15 cellular contexts compared by ENCODE assay signal in the genomic region with DNA sequence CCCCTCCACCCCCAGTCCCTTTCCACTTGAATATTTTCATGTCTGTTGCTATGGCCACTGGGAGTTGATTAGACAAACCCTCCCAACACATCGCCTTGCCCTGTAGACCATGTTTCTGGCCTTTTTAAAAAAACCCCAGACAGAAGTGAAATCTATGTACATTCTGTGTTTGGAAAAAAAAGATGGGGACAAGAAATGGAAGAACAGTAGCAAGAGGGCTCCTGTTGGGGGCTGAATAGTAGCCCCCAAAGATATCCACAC.
A peak's percentile ranks its signal among the peaks of the same experiment; 100 is the strongest.
DNase-seq lines count a peak whose midpoint lies in the region; ATAC-seq, FAIRE-seq and TF ChIP-seq lines count a peak whose summit lies in the region.
"Had no signal": no experiment of that assay in that cellular context is flagged by ENCODE, and none has a peak within 500 bp of the region (broad histone marks: within the 10 kb centered on the region; RNA-seq: fewer than 3 reads in every experiment).

No MANE protein-coding gene starts in this region.

- ATAC-seq in HG03354 (IDR thresholded peaks at IDR 0.05; ENCODE audit: poor library complexity, severe bottlenecking, unreplicated experiment) (peak; percentile 6), GM18907 (IDR thresholded peaks at IDR 0.05; ENCODE audit: unreplicated experiment) (no peak)
- ATAC-seq in stimulated activated naive CD8-positive, alpha-beta T cell treated with anti-CD3 and anti-CD28 coated beads, Interleukin-15, Interleukin-2, amounts not matched to agents 100 U/mL and 50 U/mL, for 24 hours, result no peak

- H3K36me3 Mint-ChIP-seq in astrocyte (ENCODE audit: low read depth, unreplicated experiment) (peaks cover 4% of the 10 kb centered on the region), type B pancreatic cell (peaks cover 33% of the 10 kb centered on the region)
- H3K36me3 Mint-ChIP-seq: activated naive CD4-positive, alpha-beta T cell treated with anti-CD3 and anti-CD28 coated beads, Interleukin-2, amount 50 U/mL, for 24 hours; CD8-positive, alpha-beta memory T cell had no signal

- H3K9me3 Mint-ChIP-seq in astrocyte (ENCODE audit: unreplicated experiment), result no peaks in the 10 kb centered on the region
- peaks cover 5% of the 10 kb centered on the region for H3K9me3 Mint-ChIP-seq in type B pancreatic cell
- H3K9me3 Mint-ChIP-seq: activated naive CD4-positive, alpha-beta T cell treated with anti-CD3 and anti-CD28 coated beads, Interleukin-2, amount 50 U/mL, for 24 hours had no signal

- no peaks in the 10 kb centered on the region for H4K20me1 ChIP-seq in astrocyte (ENCODE audit: insufficient read depth, low read length)

- H3K4me1 Mint-ChIP-seq in astrocyte (ENCODE audit: low read depth, unreplicated experiment) (peaks cover 60% of the 10 kb centered on the region), type B pancreatic cell (ENCODE audit: unreplicated experiment) (peaks cover 71% of the 10 kb centered on the region)
- H3K4me1 Mint-ChIP-seq: activated naive CD4-positive, alpha-beta T cell treated with anti-CD3 and anti-CD28 coated beads, Interleukin-2, amount 50 U/mL, for 24 hours; CD8-positive, alpha-beta memory T cell; central memory CD8-positive, alpha-beta T cell had no signal

- no peak overlapping the region for H3K4me3 Mint-ChIP-seq in astrocyte (ENCODE audit: unreplicated experiment)
- no peak overlapping the region for H3K4me3 Mint-ChIP-seq in type B pancreatic cell
- H3K4me3 Mint-ChIP-seq: activated naive CD4-positive, alpha-beta T cell treated with anti-CD3 and anti-CD28 coated beads, Interleukin-2, amount 50 U/mL, for 24 hours; CD8-positive, alpha-beta memory T cell; central memory CD8-positive, alpha-beta T cell had no signal

- H3K79me2 ChIP-seq in astrocyte (ENCODE audit: insufficient read depth, low read length), result peaks cover 18% of the 10 kb centered on the region

- no peaks in the 10 kb centered on the region for H3K27me3 Mint-ChIP-seq in astrocyte (ENCODE audit: low read depth, unreplicated experiment)
- H3K27me3 Mint-ChIP-seq in type B pancreatic cell, result no peaks in the 10 kb centered on the region
- H3K27me3 Mint-ChIP-seq: central memory CD8-positive, alpha-beta T cell had no signal

- H3K9me3 ChIP-seq in astrocyte (ENCODE audit: insufficient read depth, low read depth, low read length), result no peaks in the 10 kb centered on the region
- H3K9me3 ChIP-seq: pancreas had no signal

- H3K9ac ChIP-seq in astrocyte (ENCODE audit: low read length), result peak overlapping the region; percentile 65

- DNase-seq in astrocyte (ENCODE audit: low read depth), result no peak
- peak; percentile 48 for DNase-seq in left kidney (ENCODE audit: low read depth, low spot score)
- DNase-seq in type B pancreatic cell (ENCODE audit: extremely low spot score, unreplicated experiment), result no peak
- no peak for DNase-seq in D721Med (ENCODE audit: insufficient read length, low spot score)
- no peak for DNase-seq in stimulated activated naive CD8-positive, alpha-beta T cell treated with anti-CD3 and anti-CD28 coated beads, Interleukin-15, Interleukin-2, amounts not matched to agents 100 U/mL and 50 U/mL, for 24 hours
- DNase-seq: activated CD4-positive, CD25-positive, alpha-beta regulatory T cell treated with anti-CD3 and anti-CD28 coated beads, Interleukin-2, amount 50 U/mL, for 72 hours; CD8-positive, alpha-beta memory T cell; GF-D8; stimulated activated CD4-positive, alpha-beta T cell treated with anti-CD3 and anti-CD28 coated beads, Interleukin-15, amount 100 ng/mL, for 24 hours; T-helper 1 cell had no signal

- H3K4me2 ChIP-seq in astrocyte (ENCODE audit: low read length), result peak overlapping the region; percentile 79

- no peak for FAIRE-seq in astrocyte (lab: Jason Lieb, UNC)
- no peak for FAIRE-seq in D721Med (lab: Jason Lieb, UNC)

- peaks cover 47% of the 10 kb centered on the region for H3K4me1 ChIP-seq in astrocyte (ENCODE audit: insufficient read depth, low read length)

- no peaks in the 10 kb centered on the region for H3K27me3 ChIP-seq in astrocyte (ENCODE audit: insufficient read depth, low read length)
- H3K27me3 ChIP-seq: pancreas had no signal

- no peak for TF ChIP-seq CTCF in astrocyte (IDR thresholded peaks at IDR 0.05; ENCODE audit: insufficient read depth, low read depth, low read length)
- no peak for TF ChIP-seq CTCF in type B pancreatic cell (conservative IDR thresholded peaks at IDR 0.05)
- no peak for TF ChIP-seq CTCF in D721Med (IDR thresholded peaks at IDR 0.05; ENCODE audit: insufficient read depth, missing control alignments)

- peak overlapping the region; percentile 88 for H3K27ac ChIP-seq in astrocyte (ENCODE audit: low read depth, low read length)

- no peak overlapping the region for H2AFZ ChIP-seq in astrocyte (ENCODE audit: low read depth, low read length)

- H3K27ac Mint-ChIP-seq in astrocyte (ENCODE audit: unreplicated experiment), result peak overlapping the region; percentile 90
- H3K27ac Mint-ChIP-seq in type B pancreatic cell, result peak overlapping the region; percentile 83
- H3K27ac Mint-ChIP-seq: activated naive CD4-positive, alpha-beta T cell treated with anti-CD3 and anti-CD28 coated beads, Interleukin-2, amount 50 U/mL, for 24 hours; CD8-positive, alpha-beta memory T cell had no signal

- no peak overlapping the region for H3K4me3 ChIP-seq in astrocyte (ENCODE audit: insufficient read depth, low read depth, low read length)
- H3K4me3 ChIP-seq: pancreas had no signal

- H3K36me3 ChIP-seq in astrocyte (ENCODE audit: insufficient read depth, low read length), result no peaks in the 10 kb centered on the region
- H3K36me3 ChIP-seq: pancreas had no signal
